ENCODE assay signal across 19 cellular contexts in the genomic region with DNA sequence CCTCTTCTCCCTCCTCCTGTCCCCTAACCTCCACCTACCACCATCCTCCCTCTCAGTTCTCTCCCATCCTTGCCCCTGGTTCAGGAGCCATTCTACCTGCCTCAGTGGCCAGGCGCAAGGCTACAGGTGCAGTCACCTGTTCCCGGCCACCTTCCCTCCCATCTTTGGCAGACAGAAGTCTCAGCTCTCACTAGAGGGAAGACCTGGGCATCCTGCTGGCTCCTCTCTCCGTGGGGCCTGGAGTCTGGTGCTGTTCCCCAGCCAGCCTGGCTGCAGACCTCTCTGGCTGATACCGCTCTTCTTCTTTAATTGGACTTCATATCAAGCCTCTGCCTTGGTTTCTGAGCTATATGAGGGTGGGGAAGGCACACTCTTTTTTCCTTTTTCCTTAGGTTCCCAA. TPM values are rescaled to one million over a fixed set of nuclear protein-coding genes. Genes with fewer than 3 reads are reported as not detected.
A peak's percentile ranks its signal among the peaks of the same experiment; 100 is the strongest.
DNase-seq lines count a peak whose midpoint lies in the region; ATAC-seq and TF ChIP-seq lines count a peak whose summit lies in the region.
"Had no signal": no experiment of that assay in that cellular context is flagged by ENCODE, and none has a peak within 500 bp of the region (broad histone marks: within the 10 kb centered on the region; RNA-seq: fewer than 3 reads in every experiment).

No MANE protein-coding gene starts in this region.

- H3K9me3 ChIP-seq in heart right ventricle (peaks cover 0 to 5% (median 0%) of the 10 kb centered on the region in 11 donors), neuronal stem cell (replicated peaks in 1 of 2; ENCODE audit: control insufficient read depth in 2 of 2, insufficient read depth in 1 of 2, low read depth in 1 of 2, low read length in 2 of 2) (peaks cover 6 to 7% of the 10 kb centered on the region in 2 donors), spleen (peaks cover 0 to 8% (median 5%) of the 10 kb centered on the region in 8 donors), HAP-1 (0 out of 2 replicates have a peak, but pooled peaks cover 2% of the 10 kb centered on the region)

- no peak overlapping the region for H2AFZ ChIP-seq in neuronal stem cell (ENCODE audit: low read length)
- H2AFZ ChIP-seq: GM23338 had no signal

- H3K27ac Mint-ChIP-seq in CD14-positive monocyte, result no peak overlapping the region
- H3K27ac Mint-ChIP-seq: CD4-positive, alpha-beta memory T cell; GM23338; HFFc6 had no signal

- no peaks in the 10 kb centered on the region for H3K36me3 Mint-ChIP-seq in CD14-positive monocyte
- H3K36me3 Mint-ChIP-seq: CD4-positive, alpha-beta memory T cell had no signal

- no peak overlapping the region for H3K4ac ChIP-seq in neuronal stem cell (ENCODE audit: low read length)

- no peak overlapping the region for H3K4me2 ChIP-seq in neuronal stem cell (ENCODE audit: insufficient read depth, low read length, poor library complexity, severe bottlenecking)
- H3K4me2 ChIP-seq: A549, GM23338 had no signal

- intact Hi-C loops in cardiac septum (cut with DNase I) (no loop called here), heart right ventricle (cut with DNase I) (no loop called here), spleen (cut with DNase I; ENCODE audit: low total_unique reads) (no loop called here), CD14-positive monocyte (cut with micrococcal nuclease) (no loop called here)

- H3K27me3 ChIP-seq in heart right ventricle, result peaks cover 0 to 33% (median 7%) of the 10 kb centered on the region in 7 donors
- peaks cover 0 to 4% (median 0%) of the 10 kb centered on the region in 3 experiments for H3K27me3 ChIP-seq in neuronal stem cell (ENCODE audit: control insufficient read depth in 3 of 3, insufficient read depth in 3 of 3, low read depth in 1 of 3, low read length in 3 of 3)
- peaks cover 0 to 21% (median 0%) of the 10 kb centered on the region in 7 donors for H3K27me3 ChIP-seq in spleen (replicated peaks in 1 of 7)
- peaks cover 3% of the 10 kb centered on the region; the same call in 1 of the 2 replicates for H3K27me3 ChIP-seq in HAP-1 (ENCODE audit: low read depth)

- H3K23ac ChIP-seq in neuronal stem cell (ENCODE audit: low read depth, low read length, poor library complexity), result peak overlapping the region; percentile 29

- no peak overlapping the region for H3K9ac ChIP-seq in neuronal stem cell (ENCODE audit: low read depth, low read length, poor library complexity)

- H3K14ac ChIP-seq in neuronal stem cell (ENCODE audit: low read length), result no peak overlapping the region

- peaks cover 4 to 9% (median 6%) of the 10 kb centered on the region in 3 donors for H3K27me3 Mint-ChIP-seq in CD14-positive monocyte (ENCODE audit: low read depth in 3 of 3)

- TF ChIP-seq CTCF in heart right ventricle (IDR thresholded peaks at IDR 0.05), result no peak
- no peak for TF ChIP-seq CTCF in spleen (IDR thresholded peaks at IDR 0.05 in 8 of 11, conservative IDR thresholded peaks at IDR 0.05 in 3 of 11)
- TF ChIP-seq CTCF in CD14-positive monocyte (IDR thresholded peaks at IDR 0.05), result no peak

- H3K4me1 Mint-ChIP-seq in CD14-positive monocyte, result no peaks in the 10 kb centered on the region
- H3K4me1 Mint-ChIP-seq: CD4-positive, alpha-beta memory T cell had no signal

- H3K18ac ChIP-seq in neuronal stem cell (ENCODE audit: low read length), result no peak overlapping the region

- H3K27ac ChIP-seq in heart right ventricle, result no peak overlapping the region
- H3K27ac ChIP-seq in neuronal stem cell (replicated peaks; ENCODE audit: low read length), result no peak overlapping the region
- no peak overlapping the region for H3K27ac ChIP-seq in spleen
- H3K27ac ChIP-seq: 22Rv1, A549, C4-2B had no signal

- TF ChIP-seq POLR2A in spleen (IDR thresholded peaks at IDR 0.05), result no peak

- H3K9me3 Mint-ChIP-seq in CD14-positive monocyte, result peaks cover 0 to 7% (median 5%) of the 10 kb centered on the region in 7 donors
- H3K9me3 Mint-ChIP-seq: HFFc6 had no signal

- no peaks in the 10 kb centered on the region for H3K79me1 ChIP-seq in neuronal stem cell (ENCODE audit: low read depth, low read length)

- no peaks in the 10 kb centered on the region for H3K36me3 ChIP-seq in heart right ventricle
- no peaks in the 10 kb centered on the region for H3K36me3 ChIP-seq in neuronal stem cell (replicated peaks in 1 of 2; ENCODE audit: control insufficient read depth in 2 of 2, insufficient read depth in 2 of 2, low read length in 2 of 2)
- H3K36me3 ChIP-seq in spleen, result no peaks in the 10 kb centered on the region
- H3K36me3 ChIP-seq in HAP-1 (replicated peaks), result no peaks in the 10 kb centered on the region

- no peak overlapping the region for H2BK12ac ChIP-seq in neuronal stem cell (ENCODE audit: low read length)

- no peak overlapping the region for H4K91ac ChIP-seq in neuronal stem cell (ENCODE audit: low read depth, low read length, poor library complexity)

- DNase-seq in cardiac septum (ENCODE audit: low spot score), result peak; percentile 72
- DNase-seq in heart right ventricle, result no peak
- DNase-seq in neuronal stem cell (ENCODE audit: low spot score), result no peak
- peak; percentile 49 for DNase-seq in spleen
- DNase-seq in HAP-1 (ENCODE audit: low spot score in 2 of 2), result no peak
- DNase-seq in NCI-H128 (lab: John Stamatoyannopoulos, UW; ENCODE audit: unreplicated experiment), result no peak
- no peak for DNase-seq in CD14-positive monocyte (ENCODE audit: low spot score)
- DNase-seq: AML-193; CD4-positive, alpha-beta memory T cell; DMS79 treated with DMSO at 0.1 percent for 48 hours; GF-D8; HFFc6 had no signal

- no peak overlapping the region for H2BK15ac ChIP-seq in neuronal stem cell (ENCODE audit: low read length)

- WGBS in heart right ventricle, 2 donors, result 80 to 81% methylated on average over 4 of the region's 4 CpGs
- no CpG with 5 or more reads among the region's 4 CpGs for WGBS in neuronal stem cell (ENCODE audit: extremely low coverage in 2 of 2, insufficient read length in 2 of 2, insufficient replicate concordance in 1 of 2), 2 donors
- 81 to 90% (median 84%) methylated on average over 4 of the region's 4 CpGs for WGBS in spleen, 5 donors

- H2BK5ac ChIP-seq in neuronal stem cell (ENCODE audit: low read length), result no peak overlapping the region

- H3K4me3 ChIP-seq in heart right ventricle (no peak overlapping the region), neuronal stem cell (ENCODE audit: low read length in 2 of 2) (no peak overlapping the region), spleen (no peak overlapping the region), HAP-1 (no peak overlapping the region)
- H3K4me3 ChIP-seq: A549, GM23338 had no signal

- in situ Hi-C loops in HAP-1 (cut with MboI; ENCODE audit: low sequenced_read_pairs), result loop anchor here (25.0 kb wide), 1 partner anchor 723 kb away; no protein-coding TSS in a partner anchor

- no peak overlapping the region for H3K4me3 Mint-ChIP-seq in CD14-positive monocyte
- H3K4me3 Mint-ChIP-seq: CD4-positive, alpha-beta memory T cell; GM23338; HFFc6 had no signal

- ATAC-seq in heart right ventricle, result no peak
- ATAC-seq: A549, GM23338, HCT116 had no signal

- H2AK5ac ChIP-seq in neuronal stem cell (ENCODE audit: low read depth, low read length), result peak overlapping the region; percentile 19

- H2BK120ac ChIP-seq in neuronal stem cell (ENCODE audit: low read depth, low read length), result no peak overlapping the region

- no peak overlapping the region for H4K8ac ChIP-seq in neuronal stem cell (ENCODE audit: low read depth, low read length)

- H3K4me1 ChIP-seq in heart right ventricle, result no peaks in the 10 kb centered on the region
- H3K4me1 ChIP-seq in neuronal stem cell (ENCODE audit: control insufficient read depth in 2 of 2, insufficient read depth in 1 of 2, low read depth in 1 of 2, low read length in 2 of 2), result no peaks in the 10 kb centered on the region
- H3K4me1 ChIP-seq in spleen, result no peaks in the 10 kb centered on the region
- no peaks in the 10 kb centered on the region for H3K4me1 ChIP-seq in HAP-1
- H3K4me1 ChIP-seq: A549 had no signal

RNA-seq across cellular contexts. Expression of a gene that starts 53.0 kb away (rescaled TPM):
- total RNA-seq in cardiac septum (2.1 TPM), heart right ventricle (1 to 10 TPM in 6 of 10 donors, under 1 TPM in 4; 0.55 to 2.5 (median 1.7) TPM), spleen (1 to 10 TPM in 5 of 7 donors, under 1 TPM in 2; 0.20 to 3.0 (median 1.2) TPM)
- polyA plus RNA-seq in heart right ventricle (1 to 10 TPM in 1 of 2 donors, under 1 TPM in 1; 0.55 to 2.7 TPM), spleen (under 1 TPM; 0.11 to 0.45 (median 0.13) TPM), CD14-positive monocyte (not detected)
- polyA plus RNA-seq in neuronal stem cell (2013, experiment 1 of 2), result 0.75 TPM
- 0.78 TPM for polyA plus RNA-seq in neuronal stem cell (2013, experiment 2 of 2)
- total RNA-seq: CD4-positive, alpha-beta memory T cell; HFFc6; HT-29 had no signal
- polyA plus RNA-seq: A549; BJ; CD4-positive, alpha-beta memory T cell had no signal

Comparison
In these comparisons a context has a peak if more than half of its experiments do, and no peak if none do; other contexts are left out.
1. DNase-seq: peak in cardiac septum (single experiment) and spleen (single experiment); none in heart right ventricle (0 of 2), neuronal stem cell (single experiment), HAP-1 (0 of 2), NCI-H128 (single experiment) and CD14-positive monocyte (single experiment).